ENCODE assay signal across 10 cellular contexts in the genomic region with DNA sequence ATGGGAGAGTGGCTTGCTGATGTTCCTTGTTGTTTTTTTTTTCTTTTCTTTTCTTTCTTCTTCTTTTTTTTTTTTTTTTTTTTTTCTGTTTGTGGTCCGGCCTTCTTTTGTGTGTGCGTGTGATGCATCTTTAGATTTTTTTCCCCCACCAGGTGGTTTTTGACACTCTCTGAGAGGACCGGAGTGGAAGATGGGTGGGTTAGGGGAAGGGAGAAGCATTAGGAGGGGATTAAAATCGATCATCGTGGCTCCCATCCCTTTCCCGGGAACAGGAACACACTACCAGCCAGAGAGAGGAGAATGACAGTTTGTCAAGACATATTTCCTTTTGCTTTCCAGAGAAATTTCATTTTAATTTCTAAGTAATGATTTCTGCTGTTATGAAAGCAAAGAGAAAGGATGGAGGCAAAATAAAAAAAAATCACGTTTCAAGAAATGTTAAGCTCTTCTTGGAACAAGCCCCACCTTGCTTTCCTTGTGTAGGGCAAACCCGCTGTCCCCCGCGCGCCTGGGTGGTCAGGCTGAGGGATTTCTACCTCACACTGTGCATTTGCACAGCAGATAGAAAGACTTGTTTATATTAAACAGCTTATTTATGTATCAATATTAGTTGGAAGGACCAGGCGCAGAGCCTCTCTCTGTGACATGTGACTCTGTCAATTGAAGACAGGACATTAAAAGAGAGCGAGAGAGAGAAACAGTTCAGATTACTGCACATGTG. TPM values are rescaled to one million over a fixed set of nuclear protein-coding genes. Genes with fewer than 3 reads are reported as not detected.
DNase-seq lines count a peak whose midpoint lies in the region; ATAC-seq, FAIRE-seq and TF ChIP-seq lines count a peak whose summit lies in the region.
"Had no signal": no experiment of that assay in that cellular context is flagged by ENCODE, and none has a peak within 500 bp of the region (broad histone marks: within the 10 kb centered on the region; RNA-seq: fewer than 3 reads in every experiment).

No MANE protein-coding gene starts in this region.

- no peak for FAIRE-seq in endothelial cell of umbilical vein (lab: Jason Lieb, UNC)

- H2AFZ ChIP-seq in endothelial cell of umbilical vein (ENCODE audit: low read depth, low read length): no peak overlapping the region

- TF ChIP-seq POLR2A in Peyer's patch (IDR thresholded peaks at IDR 0.05) (no peak), endothelial cell of umbilical vein (IDR thresholded peaks at IDR 0.05; ENCODE audit: low read depth, low read length) (no peak)

- DNase-seq in Peyer's patch (no peak), endothelial cell of umbilical vein (ENCODE audit: low read depth, low spot score) (no peak), skeletal muscle cell (ENCODE audit: low read depth) (no peak), ACHN (no peak), NCI-H2107 (lab: John Stamatoyannopoulos, UW) (no peak)
- DNase-seq: effector CD8-positive, alpha-beta T cell; stimulated activated naive CD4-positive, alpha-beta T cell had no signal

- H3K27me3 ChIP-seq in Peyer's patch (no peaks in the 10 kb centered on the region), endothelial cell of umbilical vein (ENCODE audit: control insufficient read depth in 2 of 2, insufficient read depth in 2 of 2, low read length in 2 of 2) (peaks cover 9 to 11% of the 10 kb centered on the region in 2 experiments)

- no TSS peak for BruUV-seq in endothelial cell of umbilical vein (replicated peaks; lab: Mats Ljungman, UMichigan)

- H3K9ac ChIP-seq in endothelial cell of umbilical vein (replicated peaks; ENCODE audit: extremely low read depth, insufficient read depth, low read length): no peak overlapping the region

- H3K4me1 ChIP-seq in Peyer's patch: peaks cover 0 to 16% (median 0%) of the 10 kb centered on the region in 4 donors
- peaks cover 4% of the 10 kb centered on the region for H3K4me1 ChIP-seq in endothelial cell of umbilical vein (ENCODE audit: control insufficient read depth, extremely low read depth, insufficient read depth, low read length)

- in situ Hi-C loops in ACHN (cut with HindIII; ENCODE audit: low pct_ligation_motif_present, low pct_unique_long_range_greater_than_20kb, low sequenced_read_pairs): no loop called here

- H3K9me1 ChIP-seq in endothelial cell of umbilical vein (replicated peaks; ENCODE audit: control insufficient read depth, extremely low read depth, insufficient read depth, low read length): no peaks in the 10 kb centered on the region

- dilution Hi-C loops in endothelial cell of umbilical vein (cut with MboI; ENCODE audit: extremely low pct_ligation_motif_present, low sequenced_read_pairs): no loop called here

- H3K4me3 ChIP-seq in GM12875 (ENCODE audit: low read depth, low read length): peak overlapping the region; percentile 52
- H3K4me3 ChIP-seq in Peyer's patch: peak overlapping the region; percentile 18 to 61 (median 48)
- peak overlapping the region in 2 of 3 experiments; percentile 8 to 10 for H3K4me3 ChIP-seq in endothelial cell of umbilical vein (replicated peaks in 1 of 3; ENCODE audit: insufficient read depth in 1 of 3, low read depth in 1 of 3, low read length in 3 of 3)
- H3K4me3 ChIP-seq in skeletal muscle cell (ENCODE audit: low read depth, low read length): peak overlapping the region; percentile 11

- no peaks in the 10 kb centered on the region for H3K36me3 ChIP-seq in Peyer's patch
- H3K36me3 ChIP-seq in endothelial cell of umbilical vein (ENCODE audit: control insufficient read depth in 2 of 2, extremely low read depth in 1 of 2, insufficient read depth in 2 of 2, low read length in 2 of 2): no peaks in the 10 kb centered on the region

- TF ChIP-seq CTCF in GM12875 (IDR thresholded peaks at IDR 0.05; ENCODE audit: borderline replicate concordance, insufficient read depth, low read depth, low read length) (no peak), Peyer's patch (IDR thresholded peaks at IDR 0.05) (no peak), endothelial cell of umbilical vein (IDR thresholded peaks at IDR 0.05; ENCODE audit: extremely low read depth in 1 of 2, insufficient read depth in 1 of 2, low read depth in 1 of 2, low read length in 2 of 2) (no peak)

- POLR2A ChIA-PET in endothelial cell of umbilical vein (lab: Charles Lee): no interaction called here

- no peaks in the 10 kb centered on the region for H3K79me2 ChIP-seq in endothelial cell of umbilical vein (ENCODE audit: control insufficient read depth, insufficient read depth, low read length)

- peak overlapping the region in 2 of 4 donors; percentile 28 to 60 for H3K27ac ChIP-seq in Peyer's patch
- H3K27ac ChIP-seq in endothelial cell of umbilical vein (ENCODE audit: insufficient read depth, low read depth, low read length): no peak overlapping the region

- no peaks in the 10 kb centered on the region for H3K9me3 ChIP-seq in Peyer's patch
- H3K9me3 ChIP-seq in endothelial cell of umbilical vein (replicated peaks; ENCODE audit: control insufficient read depth, insufficient read depth, low read length): no peaks in the 10 kb centered on the region

- intact Hi-C loops in endothelial cell of umbilical vein (cut with micrococcal nuclease): loop anchor here (1.0 to 2.0 kb wide), 2 partner anchors 23 to 55 kb away; no protein-coding TSS in a partner anchor

- ATAC-seq in HG03460 (IDR thresholded peaks at IDR 0.05; ENCODE audit: unreplicated experiment): no peak
- no peak for ATAC-seq in HG03342 (IDR thresholded peaks at IDR 0.05; ENCODE audit: unreplicated experiment)

- H3K4me2 ChIP-seq in endothelial cell of umbilical vein (ENCODE audit: insufficient read depth, low read length): peak overlapping the region; percentile 9

- CTCF ChIA-PET in endothelial cell of umbilical vein (lab: Charles Lee): interaction anchor here (1.0 to 1.2 kb wide), 4 partner anchors 16 to 100 kb away, joined by 3 to 7 read pairs (median 4); no protein-coding TSS in a partner anchor

- no peaks in the 10 kb centered on the region for H4K20me1 ChIP-seq in endothelial cell of umbilical vein (replicated peaks; ENCODE audit: control insufficient read depth, extremely low read depth, insufficient read depth, low read length)

TF ChIP-seq in endothelial cell of umbilical vein, 7 proteins besides CTCF, POLR2A, EP300 and RAD21:
- TF ChIP-seq, protein P1, sequence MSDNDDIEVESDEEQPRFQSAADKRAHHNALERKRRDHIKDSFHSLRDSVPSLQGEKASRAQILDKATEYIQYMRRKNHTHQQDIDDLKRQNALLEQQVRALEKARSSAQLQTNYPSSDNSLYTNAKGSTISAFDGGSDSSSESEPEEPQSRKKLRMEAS (IDR thresholded peaks at IDR 0.05; ENCODE audit: insufficient read depth, insufficient read length): no peak
- TF ChIP-seq POLR2AphosphoS5 (IDR thresholded peaks at IDR 0.05; ENCODE audit: insufficient read depth, low read depth, low read length) (no peak), GATA2 (IDR thresholded peaks at IDR 0.05; ENCODE audit: insufficient read depth, insufficient read length, low read depth, low read length) (no peak), MYC (IDR thresholded peaks at IDR 0.05; ENCODE audit: low read depth, low read length) (no peak), FOS (IDR thresholded peaks at IDR 0.05; ENCODE audit: borderline replicate concordance, insufficient read depth, low read length) (no peak)

RNA-seq across cellular contexts. Expression of a gene that starts 2.2 kb away (rescaled TPM):
- 1 to 10 TPM in 3 of 4 donors, not detected in 1; 3.1 to 8.0 (median 4.6) TPM for total RNA-seq in Peyer's patch
- 0.97 and 1.8 TPM in 2 replicates for total RNA-seq in endothelial cell of umbilical vein
- 0.23 and 0.49 TPM in 2 replicates for polyA plus RNA-seq in endothelial cell of umbilical vein
- 0.09 and 0.18 TPM in 2 replicates for polyA plus RNA-seq in endothelial cell of umbilical vein (2011; cell fraction: cytosol; rRNA removed)
- 0.11 and 0.25 TPM in 2 replicates for polyA plus RNA-seq in endothelial cell of umbilical vein (2011; cell fraction: nucleus; rRNA removed)
- polyA plus RNA-seq in endothelial cell of umbilical vein (2012): 4.3 and 4.7 TPM in 2 replicates
- polyA minus RNA-seq in endothelial cell of umbilical vein: 0.23 and 0.41 TPM in 2 replicates
- polyA minus RNA-seq in endothelial cell of umbilical vein (2011; cell fraction: cytosol; rRNA and poly(A)+ RNA removed): 0.41 TPM
- 0.19 and 0.24 TPM in 2 replicates for polyA minus RNA-seq in endothelial cell of umbilical vein (2011; cell fraction: nucleus; rRNA and poly(A)+ RNA removed)
